ENCODE assay signal across 8 cellular contexts in genomic region chr13:45615501-45616101, GRCh38. TPM values are rescaled to one million over a fixed set of nuclear protein-coding genes. Genes with fewer than 3 reads are reported as not detected.
DNase-seq lines count a peak whose midpoint lies in the region; ATAC-seq, FAIRE-seq and TF ChIP-seq lines count a peak whose summit lies in the region.

TSS of gene ERICH6B (minus strand) at chr13:45615739. CDS start at chr13:45597005, 18,734 bp downstream.

- H3K36me3 ChIP-seq in HAP-1 (replicated peaks) (no peaks in the 10 kb centered on the region), pancreas (no peaks in the 10 kb centered on the region)

- H3K4me3 ChIP-seq in HAP-1 (peak within 1 kb of the TSS; percentile 7; the same call in 1 of the 2 replicates), pancreas (no peak within 1 kb of the TSS)

- in situ Hi-C loops in HAP-1 (cut with MboI; ENCODE audit: low sequenced_read_pairs) (loop anchor here (25.0 kb wide), 1 partner anchor 522 kb away; no protein-coding TSS in a partner anchor), GM13977 (cut with MboI; ENCODE audit: low pct_unique_long_range_greater_than_20kb, low sequenced_read_pairs, unreplicated experiment) (no loop called here)

- H3K4me1 ChIP-seq in HAP-1 (peaks cover 3% of the 10 kb centered on the region; the same call in 1 of the 2 replicates), pancreas (no peaks in the 10 kb centered on the region)

- TF ChIP-seq CTCF in pancreas (IDR thresholded peaks at IDR 0.05) (no peak), GM13977 (IDR thresholded peaks at IDR 0.05; ENCODE audit: extremely low read depth, insufficient read depth, missing control alignments) (no peak)

- ATAC-seq in pancreas = peak in 3 of 4 donors; percentile 54 to 83 (median 68)
- no peak for ATAC-seq in GM18861 (IDR thresholded peaks at IDR 0.05; ENCODE audit: unreplicated experiment)
- ATAC-seq in HG03139 (IDR thresholded peaks at IDR 0.05; ENCODE audit: unreplicated experiment) = no peak
- ATAC-seq in SK-N-SH treated with all-trans-retinoic acid at 6 μM for 48 hours = no peak

- H3K27me3 ChIP-seq in HAP-1 (ENCODE audit: low read depth) = peaks cover 24% of the 10 kb centered on the region
- H3K27me3 ChIP-seq in pancreas = peaks cover 0 to 4% (median 0%) of the 10 kb centered on the region in 4 donors

- H3K27ac ChIP-seq in pancreas = no peak within 1 kb of the TSS

- 6 to 9% methylated on average over 18 to 27 of the region's 27 CpGs for WGBS in pancreas, 2 donors

- intact Hi-C loops in pancreas (cut with DNase I) = no loop called here

- peak; percentile 71 to 82 for DNase-seq in HAP-1 (ENCODE audit: low spot score in 2 of 2)
- peak; percentile 18 for DNase-seq in NCI-H774 (lab: John Stamatoyannopoulos, UW)
- DNase-seq in frontal cortex (ENCODE audit: low spot score in 2 of 2) = peak; percentile 3 to 46
- peak in 2 of 6 donors; percentile 21 to 39 for DNase-seq in pancreas
- no peak for DNase-seq in GM13977 (ENCODE audit: low spot score)

- peaks cover 2% of the 10 kb centered on the region; the same call in 1 of the 2 replicates for H3K9me3 ChIP-seq in HAP-1
- H3K9me3 ChIP-seq in pancreas = no peaks in the 10 kb centered on the region

- no peak for FAIRE-seq in frontal cortex (lab: Jason Lieb, UNC)
- no peak for FAIRE-seq in pancreas (lab: Jason Lieb, UNC)

TF ChIP-seq in SK-N-SH treated with all-trans-retinoic acid at 6 μM for 48 hours, 23 proteins besides CTCF, POLR2A, EP300 and RAD21:
- no peak for TF ChIP-seq BACH2 (CRISPR knock-in tag; IDR thresholded peaks at IDR 0.05; ENCODE audit: borderline replicate concordance)
- no peak for TF ChIP-seq OSR1 (CRISPR knock-in tag; IDR thresholded peaks at IDR 0.05)
- TF ChIP-seq ZFP3 (CRISPR knock-in tag; IDR thresholded peaks at IDR 0.05) = no peak
- no peak for TF ChIP-seq ISL1 (CRISPR knock-in tag; IDR thresholded peaks at IDR 0.05)
- no peak for TF ChIP-seq ARNTL (CRISPR knock-in tag; IDR thresholded peaks at IDR 0.05; ENCODE audit: borderline replicate concordance, low read depth)
- TF ChIP-seq CSDC2 (CRISPR knock-in tag; IDR thresholded peaks at IDR 0.05) = no peak
- no peak for TF ChIP-seq ZNF565 (CRISPR knock-in tag; conservative IDR thresholded peaks at IDR 0.05; ENCODE audit: low read depth)
- no peak for TF ChIP-seq CREB5 (CRISPR knock-in tag; IDR thresholded peaks at IDR 0.05; ENCODE audit: low read depth)
- no peak for TF ChIP-seq ESRRG (CRISPR knock-in tag; IDR thresholded peaks at IDR 0.05)
- TF ChIP-seq PATZ1 (CRISPR knock-in tag; IDR thresholded peaks at IDR 0.05; ENCODE audit: borderline replicate concordance) = no peak
- no peak for TF ChIP-seq CSRNP3 (CRISPR knock-in tag; IDR thresholded peaks at IDR 0.05)
- no peak for TF ChIP-seq ZFP30 (CRISPR knock-in tag; IDR thresholded peaks at IDR 0.05)
- no peak for TF ChIP-seq ZNF8 (CRISPR knock-in tag; IDR thresholded peaks at IDR 0.05)
- no peak for TF ChIP-seq RARB (CRISPR knock-in tag; IDR thresholded peaks at IDR 0.05)
- no peak for TF ChIP-seq GLIS3 (CRISPR knock-in tag; IDR thresholded peaks at IDR 0.05)
- TF ChIP-seq ZNF70 (CRISPR knock-in tag; IDR thresholded peaks at IDR 0.05) = no peak
- no peak for TF ChIP-seq PPARA (CRISPR knock-in tag; IDR thresholded peaks at IDR 0.05; ENCODE audit: borderline replicate concordance)
- no peak for TF ChIP-seq TOX (CRISPR knock-in tag; IDR thresholded peaks at IDR 0.05; ENCODE audit: borderline replicate concordance)
- TF ChIP-seq POU6F1 (CRISPR knock-in tag; IDR thresholded peaks at IDR 0.05; ENCODE audit: borderline replicate concordance, low read depth) = no peak
TF ChIP-seq in SK-N-SH treated with all-trans-retinoic acid at 6 μM for 48 hours: peak in this region for 0.

RNA-seq across cellular contexts. Expression of gene ERICH6B, which starts in this region (rescaled TPM):
- not detected for total RNA-seq in frontal cortex
- not detected for total RNA-seq in pancreas
- polyA plus RNA-seq in pancreas = not detected

Comparison
In these comparisons a context has a peak if more than half of its experiments do, and no peak if none do; other contexts are left out.
1. Peak in DNase-seq in frontal cortex; RNA of the gene not detected or under 1 TPM.
2. Peak in ATAC-seq in pancreas; RNA of the gene not detected or under 1 TPM.